Comparison of ENCODE assay signal across 9 cellular contexts in genomic region chr14:105066285-105067071, GRCh38. TPM values are rescaled to one million over a fixed set of nuclear protein-coding genes. Genes with fewer than 3 reads are reported as not detected.
DNase-seq lines count a peak whose midpoint lies in the region; ATAC-seq, FAIRE-seq and TF ChIP-seq lines count a peak whose summit lies in the region.
"Had no signal": no experiment of that assay in that cellular context is flagged by ENCODE, and none has a peak within 500 bp of the region (broad histone marks: within the 10 kb centered on the region; RNA-seq: fewer than 3 reads in every experiment).

No MANE protein-coding gene starts in this region.

- no peak overlapping the region for H4K91ac ChIP-seq in H9 (ENCODE audit: insufficient read length, low read depth, low read length)

- H4K20me1 ChIP-seq in H9 (ENCODE audit: control insufficient read depth, insufficient read depth, insufficient read length), result no peaks in the 10 kb centered on the region

- TF ChIP-seq CTCF in GM10266 (IDR thresholded peaks at IDR 0.05; ENCODE audit: control insufficient read depth, insufficient read depth, low read depth, missing control alignments), result peak; percentile 49
- TF ChIP-seq CTCF in H9 (conservative IDR thresholded peaks at IDR 0.05), result no peak

- H3K23ac ChIP-seq in H9 (ENCODE audit: insufficient read length, low read depth, low read length), result no peak overlapping the region

- no peaks in the 10 kb centered on the region for H3K9me3 ChIP-seq in H9 (ENCODE audit: control insufficient read depth, low read depth, low read length)
- no peaks in the 10 kb centered on the region for H3K9me3 ChIP-seq in small intestine (ENCODE audit: control insufficient read depth, low read depth)

- no peak overlapping the region for H2BK20ac ChIP-seq in H9 (ENCODE audit: low read depth, low read length, poor library complexity, severe bottlenecking)

- no peak for ATAC-seq in activated naive CD8-positive, alpha-beta T cell treated with anti-CD3 and anti-CD28 coated beads, Interleukin-2, amount 10 ng/mL, durations not matched to agents 7 days and 5 days (ENCODE audit: low read depth)
- ATAC-seq in HG02840 (IDR thresholded peaks at IDR 0.05; ENCODE audit: low FRiP score, unreplicated experiment), result no peak

- DNase-seq in GM10266 (ENCODE audit: extremely low spot score) (no peak), H9 (peak; percentile 25), small intestine (no peak), NOMO-1 treated with dmso at 0.1 percent for 144 hours (lab: John Stamatoyannopoulos, UW; ENCODE audit: unreplicated experiment) (no peak), NCI-H146 treated with DMSO at 0.1 percent for 48 hours (lab: John Stamatoyannopoulos, UW; ENCODE audit: unreplicated experiment) (no peak)
- DNase-seq in activated naive CD8-positive, alpha-beta T cell treated with anti-CD3 and anti-CD28 coated beads, Interleukin-2, amount 10 ng/mL, durations not matched to agents 7 days and 5 days, result peak; percentile 48
- DNase-seq: NCI-H187 treated with DMSO at 0.1 percent for 48 hours had no signal

- no peaks in the 10 kb centered on the region for H3K23me2 ChIP-seq in H9 (ENCODE audit: insufficient read length, low read depth, low read length, poor library complexity, severe bottlenecking)

- H3K27ac Mint-ChIP-seq in H9, result no peak overlapping the region
- H3K27ac Mint-ChIP-seq in activated naive CD8-positive, alpha-beta T cell treated with anti-CD3 and anti-CD28 coated beads, Interleukin-2, amount 10 ng/mL, durations not matched to agents 7 days and 5 days, result peak overlapping the region; percentile 94

- H2BK5ac ChIP-seq in H9 (ENCODE audit: insufficient read length, low read length), result no peak overlapping the region

- no peak overlapping the region for H3K4me2 ChIP-seq in H9 (ENCODE audit: insufficient read depth, insufficient read length, low read length)

- H3K9ac ChIP-seq in H9 (ENCODE audit: extremely low read depth, insufficient read length, low read length), result no peak overlapping the region

- H3K14ac ChIP-seq in H9 (ENCODE audit: insufficient read depth, low read length), result no peak overlapping the region; the same call in 1 of the 2 replicates

- WGBS in H9 (ENCODE audit: extremely low coverage, insufficient read length, low lambda C conversion rate), result no CpG with 5 or more reads among the region's 28 CpGs
- 75 to 87% (median 83%) methylated on average over 28 of the region's 28 CpGs for WGBS in small intestine, 3 donors

- no peak for FAIRE-seq in small intestine (lab: Jason Lieb, UNC)
- FAIRE-seq: RCC 7860 had no signal

- H3K4me3 ChIP-seq in small intestine (ENCODE audit: low read depth in 1 of 2, low read length in 2 of 2), result no peak overlapping the region

- no peak overlapping the region for H3K4me3 Mint-ChIP-seq in H9
- H3K4me3 Mint-ChIP-seq in activated naive CD8-positive, alpha-beta T cell treated with anti-CD3 and anti-CD28 coated beads, Interleukin-2, amount 10 ng/mL, durations not matched to agents 7 days and 5 days, result peak overlapping the region; percentile 89

- no peaks in the 10 kb centered on the region for H3K36me3 ChIP-seq in small intestine (ENCODE audit: control insufficient read depth in 2 of 2, insufficient read depth in 2 of 2, low read length in 2 of 2)

- POLR2A ChIA-PET in activated naive CD8-positive, alpha-beta T cell treated with anti-CD3 and anti-CD28 coated beads, Interleukin-2, amount 10 ng/mL, durations not matched to agents 7 days and 5 days (lab: Charles Lee), result interaction anchor here (0.5 to 12.0 kb wide), 9 partner anchors 8 to 414 kb away, joined by 3 to 176 read pairs (median 5); partner anchors contain the start of gene CDCA4

- peaks cover 4 to 8% of the 10 kb centered on the region in 2 experiments; a peak in 2 of 4 replicates for H3K4me1 Mint-ChIP-seq in H9
- H3K4me1 Mint-ChIP-seq in activated naive CD8-positive, alpha-beta T cell treated with anti-CD3 and anti-CD28 coated beads, Interleukin-2, amount 10 ng/mL, durations not matched to agents 7 days and 5 days, result peaks cover 46% of the 10 kb centered on the region

- H3K27ac ChIP-seq in H9 (ENCODE audit: insufficient read length, low read depth, low read length) (no peak overlapping the region), small intestine (ENCODE audit: low read depth in 1 of 2, low read length in 1 of 2) (peak overlapping the region; percentile 48 to 91)

- no peak overlapping the region for H2AFZ ChIP-seq in H9 (ENCODE audit: low read length)

- no peaks in the 10 kb centered on the region for H3K27me3 ChIP-seq in H9 (ENCODE audit: insufficient read depth, low read length)
- H3K27me3 ChIP-seq in small intestine (ENCODE audit: control insufficient read depth in 2 of 2, insufficient read depth in 2 of 2, low read length in 2 of 2), result no peaks in the 10 kb centered on the region

- no peak overlapping the region for H4K8ac ChIP-seq in H9 (replicated peaks; ENCODE audit: insufficient read length, low read depth, low read length)

- H3K9me3 Mint-ChIP-seq in H9, result no peaks in the 10 kb centered on the region
- no peaks in the 10 kb centered on the region for H3K9me3 Mint-ChIP-seq in activated naive CD8-positive, alpha-beta T cell treated with anti-CD3 and anti-CD28 coated beads, Interleukin-2, amount 10 ng/mL, durations not matched to agents 7 days and 5 days

- no peaks in the 10 kb centered on the region for H3K79me1 ChIP-seq in H9 (ENCODE audit: insufficient read depth, low read depth, low read length, poor library complexity, severe bottlenecking)

- H2AK5ac ChIP-seq in H9 (ENCODE audit: insufficient read length, low read length), result no peak overlapping the region

- H2BK120ac ChIP-seq in H9 (ENCODE audit: low read depth, low read length, poor library complexity, severe bottlenecking), result no peak overlapping the region

- no peak overlapping the region for H3T11ph ChIP-seq in H9 (ENCODE audit: low read length)

- no peak overlapping the region for H3K56ac ChIP-seq in H9 (ENCODE audit: insufficient read length, low read depth, low read length)

- H2BK12ac ChIP-seq in H9 (ENCODE audit: insufficient read length, low read depth, low read length), result no peak overlapping the region

- no peaks in the 10 kb centered on the region for H3K36me3 Mint-ChIP-seq in H9 (ENCODE audit: insufficient read depth in 1 of 3, low read depth in 3 of 3)
- H3K36me3 Mint-ChIP-seq in activated naive CD8-positive, alpha-beta T cell treated with anti-CD3 and anti-CD28 coated beads, Interleukin-2, amount 10 ng/mL, durations not matched to agents 7 days and 5 days, result peaks cover 14% of the 10 kb centered on the region

- no peak overlapping the region for H4K5ac ChIP-seq in H9 (ENCODE audit: insufficient read length, low read depth, low read length)

- H2BK15ac ChIP-seq in H9 (ENCODE audit: low read depth, low read length), result no peak overlapping the region

- H3K4ac ChIP-seq in H9 (ENCODE audit: low read depth, low read length), result no peak overlapping the region

- no peak overlapping the region for H3K18ac ChIP-seq in H9 (ENCODE audit: insufficient read length, low read depth, low read length)

- H3K27me3 Mint-ChIP-seq in H9 (ENCODE audit: low read depth), result peaks cover 12% of the 10 kb centered on the region
- no peaks in the 10 kb centered on the region for H3K27me3 Mint-ChIP-seq in activated naive CD8-positive, alpha-beta T cell treated with anti-CD3 and anti-CD28 coated beads, Interleukin-2, amount 10 ng/mL, durations not matched to agents 7 days and 5 days

- no peaks in the 10 kb centered on the region for H3K79me2 ChIP-seq in H9 (ENCODE audit: insufficient read depth, low read length)

- H3K4me1 ChIP-seq in H9 (ENCODE audit: insufficient read depth, low read length), result no peaks in the 10 kb centered on the region
- no peaks in the 10 kb centered on the region for H3K4me1 ChIP-seq in small intestine (ENCODE audit: control insufficient read depth in 2 of 2, insufficient read depth in 1 of 2, low read depth in 1 of 2, low read length in 1 of 2)

RNA-seq across cellular contexts. Expression of gene GPR132, which starts 1.2 kb away (rescaled TPM):
- total RNA-seq in H9 (2021), result 0.20 and 0.24 TPM in 2 replicates
- 10 to 100 TPM; 43.5 to 46.6 TPM for total RNA-seq in activated naive CD8-positive, alpha-beta T cell treated with anti-CD3 and anti-CD28 coated beads, Interleukin-2, amount 10 ng/mL, durations not matched to agents 7 days and 5 days
- polyA plus RNA-seq in small intestine, result 1 to 10 TPM in 1 of 3 donors, under 1 TPM in 1, not detected in 1; 0.81 to 1.1 TPM

RNA-seq across cellular contexts. Expression of gene CDCA4, which starts 45.6 kb away (rescaled TPM):
- total RNA-seq in H9 (2021), result 57.7 and 58.5 TPM in 2 replicates
- total RNA-seq in activated naive CD8-positive, alpha-beta T cell treated with anti-CD3 and anti-CD28 coated beads, Interleukin-2, amount 10 ng/mL, durations not matched to agents 7 days and 5 days, result 10 to 100 TPM; 51.7 to 53.3 TPM
- polyA plus RNA-seq in small intestine, result 10 to 100 TPM in 1 of 3 donors, 1 to 10 TPM in 2; 2.7 to 10.9 (median 2.9) TPM

Comparison
In these comparisons a context has a peak if more than half of its experiments do, and no peak if none do; other contexts are left out.
1. DNase-seq: peak in H9 (single experiment) and activated naive CD8-positive, alpha-beta T cell treated with anti-CD3 and anti-CD28 coated beads, Interleukin-2, amount 10 ng/mL, durations not matched to agents 7 days and 5 days (single experiment); none in GM10266 (single experiment), small intestine (single experiment), NOMO-1 treated with dmso at 0.1 percent for 144 hours (single experiment) and NCI-H146 treated with DMSO at 0.1 percent for 48 hours (single experiment).
2. RNA of gene GPR132, which starts 1.2 kb away (total RNA-seq): 43.5 to 46.6 TPM in activated naive CD8-positive, alpha-beta T cell treated with anti-CD3 and anti-CD28 coated beads, Interleukin-2, amount 10 ng/mL, durations not matched to agents 7 days and 5 days; 0.20 to 0.24 TPM in H9; every median in the first group is over 10 times any median in the second.